Comparison of ENCODE assay signal across 13 cellular contexts in the genomic region with DNA sequence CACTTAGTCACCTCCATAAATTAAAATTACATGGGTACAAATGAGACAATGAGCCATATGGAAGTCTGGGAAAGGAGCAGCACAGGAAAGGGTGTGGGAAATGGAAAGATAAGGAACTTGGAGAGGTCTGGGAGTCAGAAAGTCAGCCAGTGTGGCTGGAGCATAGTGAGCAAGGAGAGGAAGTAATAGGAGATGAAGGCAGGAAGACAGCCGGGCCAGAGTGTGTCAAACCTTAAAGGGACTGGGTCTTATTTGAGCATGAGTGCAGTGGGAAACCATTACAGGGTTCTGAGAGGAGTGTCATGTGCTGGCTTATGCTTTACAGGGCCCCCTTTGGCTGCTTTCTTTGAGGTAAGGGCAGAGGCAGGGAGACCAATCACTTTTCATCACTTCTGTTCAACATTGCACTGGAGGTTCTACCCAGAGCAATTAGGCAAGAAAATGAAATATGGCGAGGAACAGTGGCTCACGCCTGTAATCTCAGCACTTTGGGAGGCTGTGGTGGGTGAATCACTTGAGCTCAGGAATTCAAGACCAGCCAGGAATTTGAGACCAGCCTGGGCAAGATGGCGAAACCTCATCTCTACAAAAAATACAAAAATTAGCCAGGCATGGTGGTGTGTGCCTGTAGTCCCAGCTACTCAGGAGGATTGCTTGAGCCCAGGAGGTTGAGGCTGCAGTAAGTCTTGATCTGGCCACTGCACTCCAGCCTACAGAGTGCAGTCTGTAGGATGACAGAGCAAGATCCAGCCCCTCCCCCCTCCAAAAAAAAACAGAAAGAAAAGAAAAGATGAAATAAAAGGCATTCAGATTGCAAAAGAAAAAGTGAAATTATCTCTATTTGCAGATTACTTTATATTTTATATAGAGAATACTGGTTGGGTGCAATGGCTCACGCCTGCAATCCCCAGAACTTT. TPM values are rescaled to one million over a fixed set of nuclear protein-coding genes. Genes with fewer than 3 reads are reported as not detected.
A peak's percentile ranks its signal among the peaks of the same experiment; 100 is the strongest.
DNase-seq lines count a peak whose midpoint lies in the region; ATAC-seq, FAIRE-seq and TF ChIP-seq lines count a peak whose summit lies in the region.
"Had no signal": no experiment of that assay in that cellular context is flagged by ENCODE, and none has a peak within 500 bp of the region (broad histone marks: within the 10 kb centered on the region; RNA-seq: fewer than 3 reads in every experiment).

No MANE protein-coding gene starts in this region.

- SMC1A ChIA-PET in GM12878 (lab: Charles Lee; ENCODE audit: uncharacterized antibody, unreplicated experiment), result interaction anchor here (0.5 kb wide), 1 partner anchor 88 kb away, joined by 4 read pairs; no protein-coding TSS in a partner anchor

- POLR2A ChIA-PET in AG04450 (lab: Yijun Ruan, JAX) (no interaction called here), GM12878 (lab: Charles Lee) (no interaction called here)

- intact Hi-C loops in GM12878 (cut with micrococcal nuclease; ENCODE audit: unreplicated experiment), result no loop called here
- intact Hi-C loops in left colon (cut with DNase I, micrococcal nuclease), result no loop called here

- TF ChIP-seq POLR2A in GM12878 (IDR thresholded peaks at IDR 0.05; ENCODE audit: low read depth, low read length), result no peak

- no TSS peak for BruUV-seq in GM12878 (replicated peaks; lab: Mats Ljungman, UMichigan)

- no peak for FAIRE-seq in GM12878 (lab: Jason Lieb, UNC)
- FAIRE-seq: endometrium had no signal

- in situ Hi-C loops in GM12878 (cut with MboI), result no loop called here

- TF ChIP-seq CTCF in AG04450 (IDR thresholded peaks at IDR 0.05; ENCODE audit: low read depth, low read length) (no peak), GM12878 (IDR thresholded peaks at IDR 0.05 in 2 of 3, conservative IDR thresholded peaks at IDR 0.05 in 1 of 3; ENCODE audit: control insufficient read depth in 2 of 3, extremely low read depth in 1 of 3, insufficient read depth in 1 of 3, low read depth in 3 of 3, low read length in 3 of 3) (no peak)

- no peaks in the 10 kb centered on the region for H3K36me3 Mint-ChIP-seq in activated CD8-positive, alpha-beta memory T cell treated with anti-CD3 and anti-CD28 coated beads, Interleukin-2, amount 10 ng/mL, durations not matched to agents 7 days and 5 days

- peak; percentile 50 for ATAC-seq in GM12878
- ATAC-seq in left colon, result peak; percentile 34
- no peak for ATAC-seq in activated CD8-positive, alpha-beta memory T cell treated with anti-CD3 and anti-CD28 coated beads, Interleukin-2, amount 10 ng/mL, durations not matched to agents 7 days and 5 days
- ATAC-seq: naive thymus-derived CD4-positive, alpha-beta T cell had no signal

- no peak overlapping the region for H3K4me2 ChIP-seq in GM12878 (ENCODE audit: control insufficient read depth, insufficient read depth)

- TF ChIP-seq RAD21 in GM12878 (IDR thresholded peaks at IDR 0.05; ENCODE audit: insufficient read depth, low read depth, low read length), result no peak

- H3K4me3 Mint-ChIP-seq in activated CD8-positive, alpha-beta memory T cell treated with anti-CD3 and anti-CD28 coated beads, Interleukin-2, amount 10 ng/mL, durations not matched to agents 7 days and 5 days, result no peak overlapping the region
- H3K4me3 Mint-ChIP-seq: activated T-cell treated with anti-CD3 and anti-CD28 coated beads, Interleukin-2, amount 50 U/mL, for 24 hours; naive thymus-derived CD4-positive, alpha-beta T cell had no signal

- RAD21 ChIA-PET in GM12878 (lab: Charles Lee; ENCODE audit: unreplicated experiment), result no interaction called here

- CTCF ChIA-PET in AG04450 (lab: Charles Lee) (no interaction called here), GM12878 (lab: Yijun Ruan, JAX) (interaction anchor here (1.1 kb wide), 1 partner anchor 159 kb away, joined by 3 read pairs; no protein-coding TSS in a partner anchor)
- CTCF ChIA-PET in activated CD8-positive, alpha-beta memory T cell treated with anti-CD3 and anti-CD28 coated beads, Interleukin-2, amount 10 ng/mL, durations not matched to agents 7 days and 5 days (lab: Charles Lee), result no interaction called here

- H3K79me2 ChIP-seq in GM12878 (ENCODE audit: control insufficient read depth, insufficient read depth, low read length), result no peaks in the 10 kb centered on the region

- H3K27me3 ChIP-seq in AG04450 (ENCODE audit: control insufficient read depth, insufficient read depth, low read length) (no peaks in the 10 kb centered on the region), GM12878 (replicated peaks in 1 of 2; ENCODE audit: control insufficient read depth in 2 of 2, insufficient read depth in 2 of 2, low read length in 1 of 2) (no peaks in the 10 kb centered on the region)
- H3K27me3 ChIP-seq: vagina had no signal

- peak; percentile 34 for DNase-seq in AG04450 (ENCODE audit: low read depth, low spot score)
- peak; percentile 54 for DNase-seq in HS-27A (ENCODE audit: low read depth)
- no peak for DNase-seq in GM12878 (ENCODE audit: low read depth, low spot score)
- no peak for DNase-seq in left colon
- DNase-seq in DMS114 treated with DMSO at 0.1 percent for 48 hours (lab: John Stamatoyannopoulos, UW; ENCODE audit: unreplicated experiment), result no peak
- no peak for DNase-seq in activated CD8-positive, alpha-beta memory T cell treated with anti-CD3 and anti-CD28 coated beads, Interleukin-2, amount 10 ng/mL, durations not matched to agents 7 days and 5 days
- DNase-seq in NCI-H524 treated with DMSO at 0.1 percent for 48 hours (lab: John Stamatoyannopoulos, UW), result no peak
- DNase-seq in SIG-M5 (lab: John Stamatoyannopoulos, UW), result no peak
- DNase-seq: activated T-cell treated with anti-CD3 and anti-CD28 coated beads, Interleukin-2, amount 50 U/mL, for 24 hours; naive thymus-derived CD4-positive, alpha-beta T cell; NCI-H1436 treated with DMSO at 0.1 percent for 48 hours had no signal

- peaks cover 6% of the 10 kb centered on the region for H3K4me1 ChIP-seq in GM12878 (ENCODE audit: control insufficient read depth, insufficient read depth, low read length)
- H3K4me1 ChIP-seq: vagina had no signal

- H3K4me3 ChIP-seq in AG04450 (ENCODE audit: low read depth, low read length) (no peak overlapping the region), GM12878 (no peak overlapping the region)
- H3K4me3 ChIP-seq: vagina had no signal

- H3K4me1 Mint-ChIP-seq in activated CD8-positive, alpha-beta memory T cell treated with anti-CD3 and anti-CD28 coated beads, Interleukin-2, amount 10 ng/mL, durations not matched to agents 7 days and 5 days, result peaks cover 3% of the 10 kb centered on the region

- peaks cover 2% of the 10 kb centered on the region for H3K9me3 Mint-ChIP-seq in activated CD8-positive, alpha-beta memory T cell treated with anti-CD3 and anti-CD28 coated beads, Interleukin-2, amount 10 ng/mL, durations not matched to agents 7 days and 5 days (ENCODE audit: low read depth)
- H3K9me3 Mint-ChIP-seq: activated T-cell treated with anti-CD3 and anti-CD28 coated beads, Interleukin-2, amount 50 U/mL, for 24 hours; naive thymus-derived CD4-positive, alpha-beta T cell had no signal

- H3K27ac Mint-ChIP-seq in activated CD8-positive, alpha-beta memory T cell treated with anti-CD3 and anti-CD28 coated beads, Interleukin-2, amount 10 ng/mL, durations not matched to agents 7 days and 5 days, result no peak overlapping the region
- H3K27ac Mint-ChIP-seq: activated T-cell treated with anti-CD3 and anti-CD28 coated beads, Interleukin-2, amount 50 U/mL, for 24 hours had no signal

- H3K36me3 ChIP-seq in GM12878 (ENCODE audit: control insufficient read depth in 2 of 2, insufficient read depth in 2 of 2, low read length in 1 of 2), result no peaks in the 10 kb centered on the region
- H3K36me3 ChIP-seq: vagina had no signal

- H3K27ac ChIP-seq in AG04450 (ENCODE audit: low read depth, low read length) (peak overlapping the region; percentile 90), GM12878 (ENCODE audit: control insufficient read depth, insufficient read depth) (no peak overlapping the region)
- H3K27ac ChIP-seq: vagina had no signal

- TF ChIP-seq EP300 in GM12878 (IDR thresholded peaks at IDR 0.05; ENCODE audit: borderline replicate concordance in 1 of 2, control insufficient read depth in 1 of 2, low read depth in 2 of 2, low read length in 2 of 2), result no peak

- no peaks in the 10 kb centered on the region for H4K20me1 ChIP-seq in GM12878 (ENCODE audit: control insufficient read depth, insufficient read depth)

- peak overlapping the region; percentile 46 for H2AFZ ChIP-seq in GM12878 (ENCODE audit: control insufficient read depth, low read depth, low read length)

- H3K9ac ChIP-seq in GM12878 (ENCODE audit: control insufficient read depth, insufficient read depth, low read length), result no peak overlapping the region

- H3K9me3 ChIP-seq in AG04450 (ENCODE audit: control insufficient read depth, insufficient read depth, low read length) (peaks cover 1% of the 10 kb centered on the region; the same call in 1 of the 2 replicates), GM12878 (replicated peaks; ENCODE audit: control insufficient read depth, insufficient read depth, low read length) (no peaks in the 10 kb centered on the region)
- H3K9me3 ChIP-seq: vagina had no signal

- 77% methylated on average over 5 of the region's 5 CpGs for WGBS in GM12878 (ENCODE audit: insufficient coverage, insufficient replicate concordance, low lambda C conversion rate, missing lambda C conversion rate)

- peaks cover 2% of the 10 kb centered on the region for H3K27me3 Mint-ChIP-seq in activated CD8-positive, alpha-beta memory T cell treated with anti-CD3 and anti-CD28 coated beads, Interleukin-2, amount 10 ng/mL, durations not matched to agents 7 days and 5 days
- H3K27me3 Mint-ChIP-seq: activated T-cell treated with anti-CD3 and anti-CD28 coated beads, Interleukin-2, amount 50 U/mL, for 24 hours had no signal

RNA-seq across cellular contexts. Expression of gene ZMIZ2, which starts 21.0 kb away (rescaled TPM):
- 4.8 and 7.7 TPM in 2 replicates for polyA plus RNA-seq in AG04450 (2011; rRNA removed)
- polyA minus RNA-seq in AG04450 (2011; rRNA and poly(A)+ RNA removed), result 14.7 and 18.6 TPM in 2 replicates
- 287 and 327 TPM in 2 replicates for total RNA-seq in GM12878 (2013; cell fraction: nucleolus; rRNA removed)
- 22.4 and 23.9 TPM in 2 replicates for total RNA-seq in GM12878 (2014; rRNA removed)
- total RNA-seq in GM12878 (2014; rRNA removed; fragmentation: Illumina TruSeq; extraction: Trizol), result 12.6 and 13.4 TPM in 2 replicates
- total RNA-seq in GM12878 (2021), result 127 and 158 TPM in 2 replicates
- 73.8 TPM for polyA plus RNA-seq in GM12878 (2011; ENCODE audit: low read depth)
- polyA plus RNA-seq in GM12878 (2011; rRNA removed), result 9.9 and 20.5 TPM in 2 replicates
- polyA plus RNA-seq in GM12878 (2011; cell fraction: cytosol; rRNA removed), result 13.0 and 19.1 TPM in 2 replicates
- polyA plus RNA-seq in GM12878 (2011; cell fraction: nucleus; rRNA removed), result 376 and 416 TPM in 2 replicates
- 90.6 and 196 TPM in 2 replicates for polyA plus RNA-seq in GM12878 (2012)
- 20.0 and 47.0 TPM in 2 replicates for polyA plus RNA-seq in GM12878 (2014; fragmentation: Illumina TruSeq; extraction: Trizol)
- polyA plus RNA-seq in GM12878 (2014; fragmentation: Nextera tagmentation; extraction: Ambion mirVana), result 1 to 10 TPM in 1 of 2 experiments, under 1 TPM in 1; 0.71 to 1.5 TPM
- polyA plus RNA-seq in GM12878 (2014; rRNA removed), result 68.1 and 79.0 TPM in 2 replicates
- polyA plus RNA-seq in GM12878 (2016; fragmentation: Nextera tagmentation; extraction: Ambion mirVana), result 1 to 10 TPM; 6.8 to 7.5 TPM
- polyA minus RNA-seq in GM12878 (2011; rRNA and poly(A)+ RNA removed), result 28.2 and 51.1 TPM in 2 replicates
- polyA minus RNA-seq in GM12878 (2011; cell fraction: cytosol; rRNA and poly(A)+ RNA removed), result 16.3 and 17.5 TPM in 2 replicates
- 87.9 and 145 TPM in 2 replicates for polyA minus RNA-seq in GM12878 (2011; cell fraction: nucleus; rRNA and poly(A)+ RNA removed)
- total RNA-seq in left colon, result 10 to 100 TPM; 67.1 to 83.3 TPM
- total RNA-seq in activated CD8-positive, alpha-beta memory T cell treated with anti-CD3 and anti-CD28 coated beads, Interleukin-2, amount 10 ng/mL, durations not matched to agents 7 days and 5 days, result 100 to 1,000 TPM; 103 to 120 TPM

Comparison
In these comparisons a context has a peak if more than half of its experiments do, and no peak if none do; other contexts are left out.
1. DNase-seq: peak in AG04450 (single experiment) and HS-27A (single experiment); none in GM12878 (single experiment), left colon (0 of 2), DMS114 treated with DMSO at 0.1 percent for 48 hours (single experiment), activated CD8-positive, alpha-beta memory T cell treated with anti-CD3 and anti-CD28 coated beads, Interleukin-2, amount 10 ng/mL, durations not matched to agents 7 days and 5 days (single experiment), NCI-H524 treated with DMSO at 0.1 percent for 48 hours (single experiment) and SIG-M5 (single experiment).